In genomic region chr4:120004054-120004453, GRCh38 we compare ENCODE assay signal across 19 cellular contexts.
"Had no signal": no experiment of that assay in that cellular context is flagged by ENCODE, and none has a peak within 500 bp of the region (broad histone marks: within the 10 kb centered on the region; RNA-seq: fewer than 3 reads in every experiment).

No MANE protein-coding gene starts in this region.

- H3K27ac ChIP-seq: coronary artery, dorsolateral prefrontal cortex, esophagus muscularis mucosa, foreskin keratinocyte, gastroesophageal sphincter, heart left ventricle, hepatocyte, left lung, lower lobe of right lung had no signal

- H3K36me3 ChIP-seq: esophagus muscularis mucosa, gastroesophageal sphincter, heart left ventricle, left lung, lower lobe of right lung had no signal

- ATAC-seq: foreskin keratinocyte; gastroesophageal sphincter; heart left ventricle; left cardiac atrium; left lung; left ventricle myocardium superior; lower lobe of right lung; naive thymus-derived CD8-positive, alpha-beta T cell had no signal

- H3K27me3 ChIP-seq: esophagus muscularis mucosa, foreskin keratinocyte, gastroesophageal sphincter, heart left ventricle, hepatocyte, left lung had no signal

- H3K4me1 ChIP-seq: foreskin keratinocyte, left lung, lower lobe of right lung had no signal

- DNase-seq: dermis blood vessel endothelial cell; dorsolateral prefrontal cortex; effector CD4-positive, alpha-beta T cell; effector memory CD4-positive, alpha-beta T cell; foreskin keratinocyte; heart left ventricle; hypothalamus; left cardiac atrium; left lung; left ventricle myocardium superior; lower lobe of right lung; mucosa of descending colon; naive B cell; naive thymus-derived CD8-positive, alpha-beta T cell had no signal

- H3K4me3 Mint-ChIP-seq: mesothelial cell of epicardium; naive B cell; naive thymus-derived CD8-positive, alpha-beta T cell had no signal

- H3K36me3 Mint-ChIP-seq: mesothelial cell of epicardium; naive B cell; naive thymus-derived CD8-positive, alpha-beta T cell had no signal

- H3K79me2 ChIP-seq: hepatocyte had no signal

- H3K9me3 ChIP-seq: esophagus muscularis mucosa, gastroesophageal sphincter, heart left ventricle, lower lobe of right lung, mucosa of descending colon had no signal

- H3K4me2 ChIP-seq: hepatocyte had no signal

- H3K27ac Mint-ChIP-seq: mesothelial cell of epicardium; naive B cell; naive thymus-derived CD8-positive, alpha-beta T cell had no signal

- H2AFZ ChIP-seq: hepatocyte had no signal

- H3K9me3 Mint-ChIP-seq: naive thymus-derived CD8-positive, alpha-beta T cell had no signal

- H3K4me3 ChIP-seq: coronary artery, dorsolateral prefrontal cortex, esophagus muscularis mucosa, gastroesophageal sphincter, heart left ventricle, hepatocyte, left lung, lower lobe of right lung, mucosa of descending colon had no signal

- H3K4me1 Mint-ChIP-seq: naive B cell; naive thymus-derived CD8-positive, alpha-beta T cell had no signal
